Comparison of ENCODE assay signal across 28 cellular contexts in genomic region chr7:13518738-13519137, GRCh38.
"Had no signal": no experiment of that assay in that cellular context is flagged by ENCODE, and none has a peak within 500 bp of the region (broad histone marks: within the 10 kb centered on the region; RNA-seq: fewer than 3 reads in every experiment).

No MANE protein-coding gene starts in this region.

- FAIRE-seq: endothelial cell of umbilical vein had no signal

- ATAC-seq: activated CD4-positive, alpha-beta T cell treated with anti-CD3 and anti-CD28 coated beads for 36 hours; activated CD8-positive, alpha-beta memory T cell treated with anti-CD3 and anti-CD28 coated beads, Interleukin-2, amount 10 ng/mL, durations not matched to agents 7 days and 5 days; activated CD8-positive, alpha-beta T cell treated with anti-CD3 and anti-CD28 coated beads, Interleukin-2, amount 10 ng/mL, durations not matched to agents 7 days and 5 days; activated T-cell treated with anti-CD3 and anti-CD28 coated beads, Interleukin-2, amount 50 U/mL, for 72 hours; body of pancreas; T-helper 17 cell had no signal

- H3K36me3 ChIP-seq: esophagus squamous epithelium had no signal

- H3K9me3 ChIP-seq: body of pancreas, esophagus squamous epithelium had no signal

- H3K27ac ChIP-seq: body of pancreas, epithelial cell of prostate, esophagus squamous epithelium had no signal

- H3K4me3 ChIP-seq: body of pancreas, esophagus squamous epithelium had no signal

- DNase-seq: activated CD4-positive, alpha-beta memory T cell treated with anti-CD3 and anti-CD28 coated beads for 36 hours; activated CD4-positive, alpha-beta T cell treated with anti-CD3 and anti-CD28 coated beads for 36 hours; activated CD4-positive, alpha-beta T cell treated with anti-CD3 and anti-CD28 coated beads, Interleukin-2, amount 10 ng/mL, durations not matched to agents 24 days and 14 days; activated CD4-positive, CD25-positive, alpha-beta regulatory T cell; activated CD4-positive, CD25-positive, alpha-beta regulatory T cell treated with anti-CD3 and anti-CD28 coated beads, Interleukin-2, amount 50 U/mL, for 72 hours; activated CD8-positive, alpha-beta memory T cell treated with anti-CD3 and anti-CD28 coated beads, Interleukin-2, amount 10 ng/mL, durations not matched to agents 7 days and 5 days; activated CD8-positive, alpha-beta memory T cell treated with anti-CD3 and anti-CD28 coated beads, Interleukin-2, amount 50 U/mL, for 4 hours; activated CD8-positive, alpha-beta T cell treated with anti-CD3 and anti-CD28 coated beads, Interleukin-2, amount 10 ng/mL, durations not matched to agents 7 days and 5 days; activated gamma-delta T cell treated with Interleukin-2 at 50 U/mL for 16 hours; activated naive CD4-positive, alpha-beta T cell treated with anti-CD3 and anti-CD28 coated beads, Interleukin-2, amount 50 U/mL, for 16 hours; activated naive CD4-positive, alpha-beta T cell treated with Interleukin-2 at 50 U/mL for 16 hours; activated T-cell treated with anti-CD3 and anti-CD28 coated beads, Interleukin-2, amount 50 U/mL, for 1 hour; activated T-cell treated with anti-CD3 and anti-CD28 coated beads, Interleukin-2, amount 50 U/mL, for 72 hours; amygdala; aorta; body of pancreas; caudate nucleus; cortex of kidney; dermis blood vessel endothelial cell; effector CD8-positive, alpha-beta T cell; esophagus squamous epithelium; foreskin melanocyte; head of caudate nucleus; T-helper 1 cell; T-helper 17 cell; T1000 had no signal

- H3K27me3 ChIP-seq: body of pancreas, esophagus squamous epithelium had no signal
